ENCODE assay signal across 1 cellular context in genomic region chr7:90756366-90756765, GRCh38.
TF ChIP-seq lines count a peak whose summit lies in the region.

No MANE protein-coding gene starts in this region.

TF ChIP-seq in HepG2, 621 proteins besides CTCF, POLR2A, EP300 and RAD21:
- TF ChIP-seq SALL2 (CRISPR knock-in tag; IDR thresholded peaks at IDR 0.05) (no peak), CCDC6 (CRISPR knock-in tag; IDR thresholded peaks at IDR 0.05) (no peak), MIXL1 (CRISPR knock-in tag; IDR thresholded peaks at IDR 0.05) (no peak), XRCC5 (optimal IDR thresholded peaks at IDR 0.05; ENCODE audit: low read length) (no peak), ZNF276 (CRISPR knock-in tag; IDR thresholded peaks at IDR 0.05; ENCODE audit: low read depth) (no peak), HNRNPK (IDR thresholded peaks at IDR 0.05; ENCODE audit: low read depth, low read length, poor library complexity, severe bottlenecking) (no peak), PREB (CRISPR knock-in tag; IDR thresholded peaks at IDR 0.05) (no peak), ZNF407 (CRISPR knock-in tag; IDR thresholded peaks at IDR 0.05; ENCODE audit: not compliant biosample characterization) (no peak), ZBTB7B (CRISPR knock-in tag; IDR thresholded peaks at IDR 0.05) (no peak), ZNF124 (CRISPR knock-in tag; IDR thresholded peaks at IDR 0.05) (no peak), SAP130 (CRISPR knock-in tag; IDR thresholded peaks at IDR 0.05; ENCODE audit: low read depth) (no peak), PAXIP1 (CRISPR knock-in tag; conservative IDR thresholded peaks at IDR 0.05) (no peak)
- TF ChIP-seq, protein P1, sequence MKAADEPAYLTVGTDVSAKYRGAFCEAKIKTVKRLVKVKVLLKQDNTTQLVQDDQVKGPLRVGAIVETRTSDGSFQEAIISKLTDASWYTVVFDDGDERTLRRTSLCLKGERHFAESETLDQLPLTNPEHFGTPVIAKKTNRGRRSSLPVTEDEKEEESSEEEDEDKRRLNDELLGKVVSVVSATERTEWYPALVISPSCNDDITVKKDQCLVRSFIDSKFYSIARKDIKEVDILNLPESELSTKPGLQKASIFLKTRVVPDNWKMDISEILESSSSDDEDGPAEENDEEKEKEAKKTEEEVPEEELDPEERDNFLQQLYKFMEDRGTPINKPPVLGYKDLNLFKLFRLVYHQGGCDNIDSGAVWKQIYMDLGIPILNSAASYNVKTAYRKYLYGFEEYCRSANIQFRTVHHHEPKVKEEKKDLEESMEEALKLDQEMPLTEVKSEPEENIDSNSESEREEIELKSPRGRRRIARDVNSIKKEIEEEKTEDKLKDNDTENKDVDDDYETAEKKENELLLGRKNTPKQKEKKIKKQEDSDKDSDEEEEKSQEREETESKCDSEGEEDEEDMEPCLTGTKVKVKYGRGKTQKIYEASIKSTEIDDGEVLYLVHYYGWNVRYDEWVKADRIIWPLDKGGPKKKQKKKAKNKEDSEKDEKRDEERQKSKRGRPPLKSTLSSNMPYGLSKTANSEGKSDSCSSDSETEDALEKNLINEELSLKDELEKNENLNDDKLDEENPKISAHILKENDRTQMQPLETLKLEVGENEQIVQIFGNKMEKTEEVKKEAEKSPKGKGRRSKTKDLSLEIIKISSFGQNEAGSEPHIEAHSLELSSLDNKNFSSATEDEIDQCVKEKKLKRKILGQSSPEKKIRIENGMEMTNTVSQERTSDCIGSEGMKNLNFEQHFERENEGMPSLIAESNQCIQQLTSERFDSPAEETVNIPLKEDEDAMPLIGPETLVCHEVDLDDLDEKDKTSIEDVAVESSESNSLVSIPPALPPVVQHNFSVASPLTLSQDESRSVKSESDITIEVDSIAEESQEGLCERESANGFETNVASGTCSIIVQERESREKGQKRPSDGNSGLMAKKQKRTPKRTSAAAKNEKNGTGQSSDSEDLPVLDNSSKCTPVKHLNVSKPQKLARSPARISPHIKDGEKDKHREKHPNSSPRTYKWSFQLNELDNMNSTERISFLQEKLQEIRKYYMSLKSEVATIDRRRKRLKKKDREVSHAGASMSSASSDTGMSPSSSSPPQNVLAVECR (CRISPR knock-in tag; IDR thresholded peaks at IDR 0.05; ENCODE audit: borderline replicate concordance), result no peak
- TF ChIP-seq, protein P2, sequence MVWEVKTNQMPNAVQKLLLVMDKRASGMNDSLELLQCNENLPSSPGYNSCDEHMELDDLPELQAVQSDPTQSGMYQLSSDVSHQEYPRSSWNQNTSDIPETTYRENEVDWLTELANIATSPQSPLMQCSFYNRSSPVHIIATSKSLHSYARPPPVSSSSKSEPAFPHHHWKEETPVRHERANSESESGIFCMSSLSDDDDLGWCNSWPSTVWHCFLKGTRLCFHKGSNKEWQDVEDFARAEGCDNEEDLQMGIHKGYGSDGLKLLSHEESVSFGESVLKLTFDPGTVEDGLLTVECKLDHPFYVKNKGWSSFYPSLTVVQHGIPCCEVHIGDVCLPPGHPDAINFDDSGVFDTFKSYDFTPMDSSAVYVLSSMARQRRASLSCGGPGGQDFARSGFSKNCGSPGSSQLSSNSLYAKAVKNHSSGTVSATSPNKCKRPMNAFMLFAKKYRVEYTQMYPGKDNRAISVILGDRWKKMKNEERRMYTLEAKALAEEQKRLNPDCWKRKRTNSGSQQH (CRISPR knock-in tag; IDR thresholded peaks at IDR 0.05; ENCODE audit: low read depth), result no peak
- TF ChIP-seq, protein P3, sequence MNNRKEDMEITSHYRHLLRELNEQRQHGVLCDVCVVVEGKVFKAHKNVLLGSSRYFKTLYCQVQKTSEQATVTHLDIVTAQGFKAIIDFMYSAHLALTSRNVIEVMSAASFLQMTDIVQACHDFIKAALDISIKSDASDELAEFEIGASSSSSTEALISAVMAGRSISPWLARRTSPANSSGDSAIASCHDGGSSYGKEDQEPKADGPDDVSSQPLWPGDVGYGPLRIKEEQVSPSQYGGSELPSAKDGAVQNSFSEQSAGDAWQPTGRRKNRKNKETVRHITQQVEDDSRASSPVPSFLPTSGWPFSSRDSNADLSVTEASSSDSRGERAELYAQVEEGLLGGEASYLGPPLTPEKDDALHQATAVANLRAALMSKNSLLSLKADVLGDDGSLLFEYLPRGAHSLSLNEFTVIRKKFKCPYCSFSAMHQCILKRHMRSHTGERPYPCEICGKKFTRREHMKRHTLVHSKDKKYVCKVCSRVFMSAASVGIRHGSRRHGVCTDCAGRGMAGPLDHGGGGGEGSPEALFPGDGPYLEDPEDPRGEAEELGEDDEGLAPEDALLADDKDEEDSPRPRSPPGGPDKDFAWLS (CRISPR knock-in tag; IDR thresholded peaks at IDR 0.05; ENCODE audit: borderline replicate concordance), result no peak
TF ChIP-seq in HepG2: peak in this region for 0.
